1 cellular context compared by ENCODE assay signal in genomic region chr3:45210308-45211038, GRCh38.
TF ChIP-seq lines count a peak whose summit lies in the region.

No MANE protein-coding gene starts in this region.

TF ChIP-seq in K562, 482 proteins besides CTCF, POLR2A, EP300 and RAD21 (continued from another document):
- TF ChIP-seq NR0B1 (IDR thresholded peaks at IDR 0.05; ENCODE audit: partially characterized antibody) (no peak), BACH1 (tag; IDR thresholded peaks at IDR 0.05) (peak; percentile 50; the same call in 1 of the 2 replicates), ZNF143 (CRISPR knock-in tag; IDR thresholded peaks at IDR 0.05) (no peak), ZBTB34 (CRISPR knock-in tag; IDR thresholded peaks at IDR 0.05) (no peak), ZMIZ1 (IDR thresholded peaks at IDR 0.05; ENCODE audit: low read depth in 2 of 2, low read length in 2 of 2) (peak in 1 of 2 experiments; percentile 66; a peak in 1 of 4 replicates), MAX (CRISPR knock-in tag; IDR thresholded peaks at IDR 0.05) (peak; percentile 6; the same call in 1 of the 2 replicates), CHD1 (IDR thresholded peaks at IDR 0.05; ENCODE audit: low read length) (no peak), SMARCA4 (IDR thresholded peaks at IDR 0.05) (0 out of 2 replicates have a peak, but pooled peaks have one; percentile 42), GATA2 (CRISPR knock-in tag; IDR thresholded peaks at IDR 0.05) (no peak), TRIM24 (IDR thresholded peaks at IDR 0.05) (peak in 1 of 2 experiments; percentile 37; a peak in 1 of 4 replicates), RCOR1 (IDR thresholded peaks at IDR 0.05; ENCODE audit: borderline replicate concordance in 1 of 2, low read depth in 2 of 2, low read length in 2 of 2) (peak; percentile 54 to 81; a peak in 3 of 4 replicates), MYNN (IDR thresholded peaks at IDR 0.05) (peak; percentile 91), MYNN (CRISPR knock-in tag; IDR thresholded peaks at IDR 0.05) (no peak), YY1 (IDR thresholded peaks at IDR 0.05; ENCODE audit: borderline replicate concordance in 1 of 3, control insufficient read depth in 1 of 3, extremely low read depth in 1 of 3, insufficient read depth in 3 of 3, insufficient read length in 1 of 3, insufficient replicate concordance in 2 of 3, low read depth in 1 of 3, low read length in 2 of 3) (peak in 2 of 3 experiments; percentile 23 to 35), WHSC1 (IDR thresholded peaks at IDR 0.05; ENCODE audit: low read length) (peak; percentile 51), ESRRA (IDR thresholded peaks at IDR 0.05; ENCODE audit: borderline replicate concordance, low read depth) (peak; percentile 42; the same call in 1 of the 2 replicates), SMARCA5 (IDR thresholded peaks at IDR 0.05) (0 out of 2 replicates have a peak, but pooled peaks have one; percentile 11), MEIS2 (IDR thresholded peaks at IDR 0.05; ENCODE audit: partially characterized antibody) (no peak), DEAF1 (CRISPR knock-in tag; IDR thresholded peaks at IDR 0.05) (peak; percentile 87), ZNF830 (CRISPR knock-in tag; IDR thresholded peaks at IDR 0.05) (no peak), AFF1 (IDR thresholded peaks at IDR 0.05; ENCODE audit: low read depth in 1 of 2, partially characterized antibody in 2 of 2) (peak in 1 of 2 experiments; percentile 71), CEBPG (CRISPR knock-in tag; IDR thresholded peaks at IDR 0.05) (peak; percentile 33; the same call in 1 of the 2 replicates), CEBPG (tag; conservative IDR thresholded peaks at IDR 0.05 in 1 of 2, IDR thresholded peaks at IDR 0.05 in 1 of 2) (peak in 1 of 2 experiments; percentile 47; a peak in 2 of 4 replicates), RB1 (IDR thresholded peaks at IDR 0.05; ENCODE audit: low read depth) (peak; percentile 42; the same call in 1 of the 2 replicates), ELK1 (CRISPR knock-in tag; IDR thresholded peaks at IDR 0.05) (no peak), NR2C1 (IDR thresholded peaks at IDR 0.05) (no peak), NR2C1 (tag; IDR thresholded peaks at IDR 0.05) (peak; percentile 55; the same call in 1 of the 2 replicates), CSDE1 (IDR thresholded peaks at IDR 0.05) (no peak), ZNF75A (CRISPR knock-in tag; IDR thresholded peaks at IDR 0.05) (no peak), PHF20 (IDR thresholded peaks at IDR 0.05; ENCODE audit: partially characterized antibody) (no peak)
